In the genomic region with DNA sequence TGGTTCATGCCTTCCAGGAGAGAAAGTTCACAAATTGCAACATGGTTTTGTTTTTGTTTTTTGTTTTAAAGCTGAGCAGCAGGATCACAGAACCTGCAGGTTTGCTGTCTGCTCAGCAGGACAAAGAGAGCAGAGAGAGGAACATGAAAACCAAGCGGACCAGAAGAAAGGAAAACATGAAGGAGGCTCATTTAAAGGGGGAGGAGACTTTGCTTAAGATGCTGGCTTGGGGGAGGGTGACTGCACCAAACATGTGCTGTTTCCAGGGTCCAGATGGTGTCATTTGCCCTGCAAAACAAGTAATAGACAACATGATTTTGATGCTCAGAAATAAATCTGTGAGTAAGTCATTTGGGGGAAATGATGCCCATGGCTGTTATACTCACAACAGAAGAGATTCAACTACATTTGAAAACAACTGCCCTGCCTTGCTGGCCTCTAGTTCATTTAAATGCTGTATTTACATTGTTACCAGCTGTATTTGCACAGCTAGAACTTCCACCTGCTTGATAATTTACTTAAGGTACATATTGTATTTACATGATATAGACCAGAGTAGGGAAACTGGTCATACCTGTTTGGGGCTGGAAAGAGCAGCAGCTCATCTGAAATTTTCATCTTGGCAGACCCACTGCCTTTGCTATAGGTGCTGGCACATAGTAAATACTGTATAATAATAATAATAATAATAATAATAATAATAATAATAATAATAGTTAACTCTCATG, we compare ENCODE assay signal across 9 cellular contexts. TPM values are rescaled to one million over a fixed set of nuclear protein-coding genes. Genes with fewer than 3 reads are reported as not detected.
DNase-seq lines count a peak whose midpoint lies in the region; ATAC-seq and TF ChIP-seq lines count a peak whose summit lies in the region.
"Had no signal": no experiment of that assay in that cellular context is flagged by ENCODE, and none has a peak within 500 bp of the region (broad histone marks: within the 10 kb centered on the region; RNA-seq: fewer than 3 reads in every experiment).

No MANE protein-coding gene starts in this region.

- H3K9ac ChIP-seq in colonic mucosa (ENCODE audit: low read depth in 2 of 2, low read length in 2 of 2): no peak overlapping the region

- peaks cover 2% of the 10 kb centered on the region for H3K4me1 ChIP-seq in colonic mucosa
- H3K4me1 ChIP-seq: psoas muscle had no signal

- H3K27me3 ChIP-seq in colonic mucosa: no peaks in the 10 kb centered on the region

- ATAC-seq in HG02571 (IDR thresholded peaks at IDR 0.05; ENCODE audit: unreplicated experiment): no peak
- ATAC-seq: psoas muscle had no signal

- no peak overlapping the region for H3K4me3 ChIP-seq in colonic mucosa
- H3K4me3 ChIP-seq: psoas muscle had no signal

- intact Hi-C loops in colonic mucosa (cut with DNase I): no loop called here

- H3K36me3 ChIP-seq in colonic mucosa: no peaks in the 10 kb centered on the region

- no peak for TF ChIP-seq CTCF in colonic mucosa (IDR thresholded peaks at IDR 0.05)

- DNase-seq in SIG-M5 treated with dmso at 0.1 percent for 504 hours (lab: John Stamatoyannopoulos, UW; ENCODE audit: unreplicated experiment) (peak; percentile 84), SIG-M5 (lab: John Stamatoyannopoulos, UW) (no peak), NCI-H446 (lab: John Stamatoyannopoulos, UW) (peak; percentile 44 to 70), colonic mucosa (peak; percentile 75), activated gamma-delta T cell (lab: John Stamatoyannopoulos, UW) (no peak)
- no peak for DNase-seq in activated T-cell treated with anti-CD3 and anti-CD28 coated beads, Interleukin-2, amount 50 U/mL, for 1 hour
- no peak for DNase-seq in activated naive CD4-positive, alpha-beta T cell treated with anti-CD3 and anti-CD28 coated beads, Interleukin-2, amount 50 U/mL, for 16 hours
- DNase-seq: psoas muscle had no signal

- peak overlapping the region; percentile 47 for H3K27ac ChIP-seq in colonic mucosa
- H3K27ac ChIP-seq: psoas muscle had no signal

- no peaks in the 10 kb centered on the region for H3K9me3 ChIP-seq in colonic mucosa
- H3K9me3 ChIP-seq: psoas muscle had no signal

RNA-seq across cellular contexts. Expression of a gene that starts 32.2 kb away (rescaled TPM):
- 10 to 100 TPM; 18.9 to 27.2 TPM for total RNA-seq in colonic mucosa

Comparison
In these comparisons a context has a peak if more than half of its experiments do, and no peak if none do; other contexts are left out.
1. DNase-seq: peak in SIG-M5 treated with dmso at 0.1 percent for 504 hours (single experiment), NCI-H446 (2 of 2) and colonic mucosa (single experiment); none in SIG-M5 (single experiment), activated T-cell treated with anti-CD3 and anti-CD28 coated beads, Interleukin-2, amount 50 U/mL, for 1 hour (single experiment), activated gamma-delta T cell (single experiment) and activated naive CD4-positive, alpha-beta T cell treated with anti-CD3 and anti-CD28 coated beads, Interleukin-2, amount 50 U/mL, for 16 hours (single experiment).